In genomic region chr5:146565764-146566163, GRCh38 we compare ENCODE assay signal across 8 cellular contexts. TPM values are rescaled to one million over a fixed set of nuclear protein-coding genes. Genes with fewer than 3 reads are reported as not detected.
DNase-seq lines count a peak whose midpoint lies in the region; ATAC-seq, FAIRE-seq and TF ChIP-seq lines count a peak whose summit lies in the region.

No MANE protein-coding gene starts in this region.

- no peak for TF ChIP-seq EP300 in esophagus muscularis mucosa (IDR thresholded peaks at IDR 0.05)

- peak; percentile 96 for ATAC-seq in HG03521 (IDR thresholded peaks at IDR 0.05; ENCODE audit: unreplicated experiment)

- intact Hi-C loops in esophagus muscularis mucosa (cut with DNase I), result no loop called here

- peaks cover 4% of the 10 kb centered on the region for H3K36me3 Mint-ChIP-seq in neural crest cell (ENCODE audit: low read depth)

- WGBS in esophagus muscularis mucosa, result 23% methylated on average over 7 of the region's 7 CpGs

- no peak overlapping the region for H3K27ac ChIP-seq in esophagus muscularis mucosa (replicated peaks in 1 of 4)

- H3K36me3 ChIP-seq in esophagus muscularis mucosa, result no peaks in the 10 kb centered on the region

- no peaks in the 10 kb centered on the region for H3K9me3 ChIP-seq in esophagus muscularis mucosa

- TF ChIP-seq POLR2A in esophagus muscularis mucosa (IDR thresholded peaks at IDR 0.05; ENCODE audit: low read depth), result no peak

- H3K27ac Mint-ChIP-seq in neural crest cell (ENCODE audit: unreplicated experiment), result no peak overlapping the region

- no peaks in the 10 kb centered on the region for H3K27me3 ChIP-seq in esophagus muscularis mucosa

- peaks cover 6% of the 10 kb centered on the region for H3K9me3 Mint-ChIP-seq in neural crest cell

- no peaks in the 10 kb centered on the region for H3K27me3 Mint-ChIP-seq in neural crest cell (ENCODE audit: low read depth)

- H3K4me3 Mint-ChIP-seq in neural crest cell, result no peak overlapping the region

- TF ChIP-seq CTCF in GM20000 (IDR thresholded peaks at IDR 0.05; ENCODE audit: extremely low read depth, missing control alignments), result no peak
- peak in 2 of 3 experiments; percentile 22 to 34 for TF ChIP-seq CTCF in esophagus muscularis mucosa (IDR thresholded peaks at IDR 0.05)
- TF ChIP-seq CTCF in neural crest cell (conservative IDR thresholded peaks at IDR 0.05), result peak; percentile 69

- peaks cover 19% of the 10 kb centered on the region for H3K4me1 Mint-ChIP-seq in neural crest cell

- H3K4me1 ChIP-seq in esophagus muscularis mucosa, result no peaks in the 10 kb centered on the region

- no peak overlapping the region for H3K4me3 ChIP-seq in esophagus muscularis mucosa

- FAIRE-seq in urothelium cell line (lab: Jason Lieb, UNC), result no peak

- DNase-seq in DMS153 treated with DMSO at 0.1 percent for 48 hours (lab: John Stamatoyannopoulos, UW; ENCODE audit: unreplicated experiment), result peak; percentile 1
- DNase-seq in GM20000 (ENCODE audit: low spot score), result peak; percentile 58
- DNase-seq in NCI-H524 (lab: John Stamatoyannopoulos, UW), result peak; percentile 68 to 88
- peak; percentile 42 for DNase-seq in activated CD8-positive, alpha-beta memory T cell treated with anti-CD3 and anti-CD28 coated beads, Interleukin-2, amount 50 U/mL, for 4 hours
- DNase-seq in esophagus muscularis mucosa (ENCODE audit: extremely low spot score), result no peak
- DNase-seq in neural crest cell (ENCODE audit: low read depth, low spot score), result peak; percentile 50
- peak; percentile 52 for DNase-seq in urothelium cell line (ENCODE audit: low spot score)

RNA-seq across cellular contexts. Expression of gene GPR151, which starts 49.8 kb away (rescaled TPM):
- total RNA-seq in esophagus muscularis mucosa (not detected), neural crest cell (not detected in 2 replicates)
